In the genomic region with DNA sequence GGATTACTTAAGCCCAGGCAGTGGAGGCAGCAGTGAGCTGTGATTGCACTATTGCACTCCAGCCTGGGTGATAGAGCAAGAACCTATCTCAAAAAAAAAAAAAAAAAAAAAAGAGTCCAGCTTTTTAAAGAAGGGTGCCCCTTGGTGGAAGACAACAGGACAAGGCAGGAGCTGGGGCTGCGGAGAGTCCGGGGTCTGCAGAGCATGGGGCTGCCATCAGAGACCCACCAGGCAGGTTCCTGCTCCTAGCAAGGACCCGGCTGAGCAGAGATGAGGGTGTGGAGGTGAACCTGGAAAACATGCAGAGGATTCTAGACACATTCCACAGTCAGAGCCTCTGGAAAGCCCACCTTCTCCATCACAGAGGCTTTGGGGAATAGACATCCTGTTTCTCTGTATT, we compare ENCODE assay signal across 16 cellular contexts. TPM values are rescaled to one million over a fixed set of nuclear protein-coding genes. Genes with fewer than 3 reads are reported as not detected.
DNase-seq lines count a peak whose midpoint lies in the region; ATAC-seq and TF ChIP-seq lines count a peak whose summit lies in the region.
"Had no signal": no experiment of that assay in that cellular context is flagged by ENCODE, and none has a peak within 500 bp of the region (broad histone marks: within the 10 kb centered on the region; RNA-seq: fewer than 3 reads in every experiment).

No MANE protein-coding gene starts in this region.

- no peak for TF ChIP-seq CTCF in Peyer's patch (IDR thresholded peaks at IDR 0.05)
- no peak for TF ChIP-seq CTCF in testis (IDR thresholded peaks at IDR 0.05)

- no peak overlapping the region for H3K4me3 ChIP-seq in Peyer's patch
- no peak overlapping the region for H3K4me3 ChIP-seq in mesenchymal stem cell (ENCODE audit: insufficient read depth in 1 of 2, low read depth in 1 of 2, low read length in 2 of 2)
- H3K4me3 ChIP-seq in testis = no peak overlapping the region
- H3K4me3 ChIP-seq: GM12878 had no signal

- H2BK12ac ChIP-seq in mesenchymal stem cell (ENCODE audit: low read length in 2 of 2) = peak overlapping the region; percentile 64 to 83

- peak overlapping the region; percentile 53 for H4K8ac ChIP-seq in mesenchymal stem cell (ENCODE audit: low read length)

- no peaks in the 10 kb centered on the region for H3K27me3 ChIP-seq in Peyer's patch
- peaks cover 0 to 2% of the 10 kb centered on the region in 2 experiments for H3K27me3 ChIP-seq in mesenchymal stem cell (ENCODE audit: control insufficient read depth in 1 of 2, insufficient read depth in 1 of 2, low read length in 2 of 2)
- no peaks in the 10 kb centered on the region for H3K27me3 ChIP-seq in testis

- no peak overlapping the region for H2AFZ ChIP-seq in mesenchymal stem cell (ENCODE audit: low read depth, low read length)

- H3K18ac ChIP-seq in mesenchymal stem cell (ENCODE audit: low read depth in 1 of 2, low read length in 2 of 2) = no peak overlapping the region

- H3K9me3 ChIP-seq in Peyer's patch = no peaks in the 10 kb centered on the region
- H3K9me3 ChIP-seq in mesenchymal stem cell (ENCODE audit: control insufficient read depth, low read length) = peaks cover 7% of the 10 kb centered on the region
- H3K9me3 ChIP-seq in testis = no peaks in the 10 kb centered on the region

- no peak overlapping the region for H4K91ac ChIP-seq in mesenchymal stem cell (ENCODE audit: low read length)

- peak overlapping the region; percentile 62 for H2BK15ac ChIP-seq in mesenchymal stem cell (ENCODE audit: low read depth, poor library complexity, severe bottlenecking)

- no peak overlapping the region for H3K9ac ChIP-seq in mesenchymal stem cell (ENCODE audit: low read length)

- H3K79me1 ChIP-seq in mesenchymal stem cell (replicated peaks; ENCODE audit: low read length, poor library complexity, severe bottlenecking) = no peaks in the 10 kb centered on the region

- H3K23ac ChIP-seq in mesenchymal stem cell (ENCODE audit: low read length in 2 of 2) = no peak overlapping the region

- TF ChIP-seq POLR2A in Peyer's patch (IDR thresholded peaks at IDR 0.05) (no peak), testis (IDR thresholded peaks at IDR 0.05) (no peak)

- intact Hi-C loops in Right ventricle myocardium inferior (cut with DNase I) = loop anchor here (2.0 kb wide), 1 partner anchor 16 kb away; no protein-coding TSS in a partner anchor
- intact Hi-C loops in testis (cut with DNase I; ENCODE audit: low total_unique reads) = no loop called here

- H3K4me1 ChIP-seq in Peyer's patch (no peaks in the 10 kb centered on the region), mesenchymal stem cell (ENCODE audit: control insufficient read depth, insufficient read depth, low read depth, low read length) (peaks cover 5% of the 10 kb centered on the region), testis (peaks cover 9% of the 10 kb centered on the region)

- H3K14ac ChIP-seq in mesenchymal stem cell (ENCODE audit: low read length in 2 of 2) = no peak overlapping the region

- H3K27ac ChIP-seq in Peyer's patch (peak overlapping the region; percentile 52 to 91 (median 70)), mesenchymal stem cell (ENCODE audit: low read length, poor library complexity, severe bottlenecking) (no peak overlapping the region), testis (peak overlapping the region; percentile 1 to 90)

- no peak overlapping the region for H2BK5ac ChIP-seq in mesenchymal stem cell (ENCODE audit: low read depth, low read length, poor library complexity, severe bottlenecking)

- H2AK5ac ChIP-seq in mesenchymal stem cell (ENCODE audit: low read length, severe bottlenecking) = no peak overlapping the region

- H3K4ac ChIP-seq in mesenchymal stem cell (ENCODE audit: low read depth in 1 of 2, low read length in 2 of 2) = no peak overlapping the region

- H2BK120ac ChIP-seq in mesenchymal stem cell (ENCODE audit: low read depth, low read length) = no peak overlapping the region

- H3K4me2 ChIP-seq in mesenchymal stem cell (ENCODE audit: low read length, poor library complexity, severe bottlenecking) = no peak overlapping the region

- WGBS in mesenchymal stem cell = 94% methylated on average over 3 of the region's 3 CpGs
- WGBS in testis, 2 donors = 92 to 93% methylated on average over 3 of the region's 3 CpGs

- ATAC-seq in Right ventricle myocardium inferior (peak; percentile 15), GM21447 (IDR thresholded peaks at IDR 0.05; ENCODE audit: unreplicated experiment) (no peak), HG02970 (IDR thresholded peaks at IDR 0.05; ENCODE audit: low FRiP score, unreplicated experiment) (no peak)
- ATAC-seq: activated naive CD8-positive, alpha-beta T cell treated with anti-CD3 and anti-CD28 coated beads, Interleukin-2, amount 50 U/mL, for 24 hours; GM12878 had no signal

- DNase-seq in Peyer's patch (no peak), Right ventricle myocardium inferior (ENCODE audit: missing footprints) (no peak), mesenchymal stem cell (no peak), testis (no peak), NOMO-1 (lab: John Stamatoyannopoulos, UW; ENCODE audit: unreplicated experiment in 2 of 2) (no peak)
- DNase-seq in activated CD4-positive, CD25-positive, alpha-beta regulatory T cell (lab: John Stamatoyannopoulos, UW) = no peak
- DNase-seq: activated naive CD8-positive, alpha-beta T cell treated with anti-CD3 and anti-CD28 coated beads, Interleukin-2, amount 50 U/mL, for 24 hours; AML-193; DND-41; IMR-90; NCI-H1417; NCI-H446 treated with DMSO at 0.1 percent for 48 hours had no signal

- H3K36me3 ChIP-seq in Peyer's patch = no peaks in the 10 kb centered on the region
- H3K36me3 ChIP-seq in mesenchymal stem cell (ENCODE audit: control insufficient read depth in 1 of 2, insufficient read depth in 2 of 2, low read depth in 1 of 2, low read length in 2 of 2) = no peaks in the 10 kb centered on the region
- no peaks in the 10 kb centered on the region for H3K36me3 ChIP-seq in testis (ENCODE audit: low read depth, missing control alignments)
- H3K36me3 ChIP-seq: thoracic aorta had no signal

RNA-seq across cellular contexts. Expression of gene CIPC, which starts 21.0 kb away (rescaled TPM):
- 10 to 100 TPM; 22.3 to 66.7 (median 52.1) TPM for total RNA-seq in Peyer's patch
- 72.7 TPM for total RNA-seq in Right ventricle myocardium inferior
- 8.8 TPM for polyA plus RNA-seq in mesenchymal stem cell (2013, experiment 1 of 2)
- polyA plus RNA-seq in mesenchymal stem cell (2013, experiment 2 of 2) = 8.8 TPM
- 10 to 100 TPM; 44.5 to 48.3 TPM for total RNA-seq in testis
- polyA plus RNA-seq in testis (ENCODE audit: insufficient read depth, low read depth, low replicate concordance) = 23.4 TPM

RNA-seq across cellular contexts. Expression of gene IRF2BPL, which starts 48.5 kb away (rescaled TPM):
- total RNA-seq in Peyer's patch (10 to 100 TPM; 10.3 to 20.6 (median 16.4) TPM), Right ventricle myocardium inferior (41.1 TPM), testis (100 to 1,000 TPM in 1 of 2 donors, 10 to 100 TPM in 1; 94.6 to 120 TPM)
- polyA plus RNA-seq in mesenchymal stem cell (2013, experiment 1 of 2) = 49.1 TPM
- 48.1 TPM for polyA plus RNA-seq in mesenchymal stem cell (2013, experiment 2 of 2)
- 30.9 TPM for polyA plus RNA-seq in testis (ENCODE audit: insufficient read depth, low read depth, low replicate concordance)
